In genomic region chr6:88919032-88919431, GRCh38 we compare ENCODE assay signal across 15 cellular contexts. TPM values are rescaled to one million over a fixed set of nuclear protein-coding genes. Genes with fewer than 3 reads are reported as not detected.
A peak's percentile ranks its signal among the peaks of the same experiment; 100 is the strongest.
DNase-seq lines count a peak whose midpoint lies in the region; ATAC-seq and TF ChIP-seq lines count a peak whose summit lies in the region.
"Had no signal": no experiment of that assay in that cellular context is flagged by ENCODE, and none has a peak within 500 bp of the region (broad histone marks: within the 10 kb centered on the region; RNA-seq: fewer than 3 reads in every experiment).

No MANE protein-coding gene starts in this region.

- H2AK5ac ChIP-seq in neuronal stem cell (ENCODE audit: low read depth, low read length), result no peak overlapping the region

- intact Hi-C loops in A673 (cut with micrococcal nuclease; ENCODE audit: unreplicated experiment), result no loop called here
- intact Hi-C loops in CD4-positive, alpha-beta T cell (cut with DNase I, micrococcal nuclease), result no loop called here

- no peak overlapping the region for H3K18ac ChIP-seq in neuronal stem cell (ENCODE audit: low read length)

- CTCF ChIA-PET in A673 (lab: Charles Lee), result no interaction called here
- CTCF ChIA-PET in CD4-positive, alpha-beta T cell (lab: Charles Lee), result interaction anchor here (0.6 to 1.0 kb wide), 2 partner anchors 13 to 63 kb away, joined by 3 read pairs; no protein-coding TSS in a partner anchor

- no peak overlapping the region for H3K23ac ChIP-seq in neuronal stem cell (ENCODE audit: low read depth, low read length, poor library complexity)

- H3K27me3 ChIP-seq in A673 (replicated peaks; ENCODE audit: insufficient read depth, low read depth, low read length, poor library complexity) (no peaks in the 10 kb centered on the region), neuronal stem cell (ENCODE audit: control insufficient read depth in 3 of 3, insufficient read depth in 3 of 3, low read depth in 1 of 3, low read length in 3 of 3) (no peaks in the 10 kb centered on the region)
- no peaks in the 10 kb centered on the region for H3K27me3 ChIP-seq in CD4-positive, alpha-beta T cell (ENCODE audit: control insufficient read depth, insufficient read depth, low read length)
- H3K27me3 ChIP-seq: SJCRH30 had no signal

- H3K4me1 ChIP-seq in A673 (ENCODE audit: insufficient read depth, low read length, poor library complexity, severe bottlenecking) (no peaks in the 10 kb centered on the region), neuronal stem cell (ENCODE audit: control insufficient read depth in 2 of 2, insufficient read depth in 1 of 2, low read depth in 1 of 2, low read length in 2 of 2) (no peaks in the 10 kb centered on the region)

- no peak overlapping the region for H3K4me2 ChIP-seq in neuronal stem cell (ENCODE audit: insufficient read depth, low read length, poor library complexity, severe bottlenecking)

- peaks cover 3% of the 10 kb centered on the region for H3K79me1 ChIP-seq in neuronal stem cell (ENCODE audit: low read depth, low read length)

- H3K27ac Mint-ChIP-seq in CD4-positive, alpha-beta T cell, result no peak overlapping the region
- H3K27ac Mint-ChIP-seq: activated CD4-positive, alpha-beta memory T cell treated with anti-CD3 and anti-CD28 coated beads for 36 hours; natural killer cell treated with Interleukin-12 subunit alpha and Interleukin-12 subunit beta and Interleukin-15 and Interleukin-18, amount 100 ng/mL, for 72 hours; stimulated activated naive CD8-positive, alpha-beta T cell treated with anti-CD3 and anti-CD28 coated beads, Interleukin-15, Interleukin-2, amounts not matched to agents 100 ng/mL and 50 ng/mL, for 24 hours had no signal

- BruUV-seq in A673 (replicated peaks; lab: Mats Ljungman, UMichigan), result no TSS peak

- H3K14ac ChIP-seq in neuronal stem cell (ENCODE audit: low read length), result no peak overlapping the region

- H2BK120ac ChIP-seq in neuronal stem cell (ENCODE audit: low read depth, low read length), result no peak overlapping the region

- H3K36me3 Mint-ChIP-seq in CD4-positive, alpha-beta T cell (ENCODE audit: low read depth), result peaks cover 69% of the 10 kb centered on the region

- no peak overlapping the region for H4K91ac ChIP-seq in neuronal stem cell (ENCODE audit: low read depth, low read length, poor library complexity)

- H3K36me3 ChIP-seq in A673 (ENCODE audit: insufficient read depth, low read length, poor library complexity, severe bottlenecking), result peaks cover 7% of the 10 kb centered on the region
- H3K36me3 ChIP-seq in neuronal stem cell (replicated peaks in 1 of 2; ENCODE audit: control insufficient read depth in 2 of 2, insufficient read depth in 2 of 2, low read length in 2 of 2), result peaks cover 2 to 20% of the 10 kb centered on the region in 2 donors

- no peak overlapping the region for H3K4ac ChIP-seq in neuronal stem cell (ENCODE audit: low read length)

- no CpG with 5 or more reads among the region's 1 CpG for WGBS in neuronal stem cell (ENCODE audit: extremely low coverage in 2 of 2, insufficient read length in 2 of 2, insufficient replicate concordance in 1 of 2), 2 donors

- H2BK5ac ChIP-seq in neuronal stem cell (ENCODE audit: low read length), result no peak overlapping the region

- no peak overlapping the region for H3K27ac ChIP-seq in A673 (ENCODE audit: low read depth, low read length, poor library complexity, severe bottlenecking)
- H3K27ac ChIP-seq in CD4-positive, alpha-beta T cell (ENCODE audit: low read depth, low read length), result no peak overlapping the region
- no peak overlapping the region for H3K27ac ChIP-seq in neuronal stem cell (replicated peaks; ENCODE audit: low read length)
- H3K27ac ChIP-seq: SJCRH30 had no signal

- no peaks in the 10 kb centered on the region for H3K27me3 Mint-ChIP-seq in CD4-positive, alpha-beta T cell
- H3K27me3 Mint-ChIP-seq: activated CD4-positive, alpha-beta memory T cell treated with anti-CD3 and anti-CD28 coated beads for 36 hours; natural killer cell treated with Interleukin-12 subunit alpha and Interleukin-12 subunit beta and Interleukin-15 and Interleukin-18, amount 100 ng/mL, for 72 hours; stimulated activated naive CD8-positive, alpha-beta T cell treated with anti-CD3 and anti-CD28 coated beads, Interleukin-15, Interleukin-2, amounts not matched to agents 100 ng/mL and 50 ng/mL, for 24 hours had no signal

- H2BK15ac ChIP-seq in neuronal stem cell (ENCODE audit: low read length), result no peak overlapping the region

- POLR2A ChIA-PET in A673 (lab: Charles Lee; ENCODE audit: low non-redundant PET), result no interaction called here
- POLR2A ChIA-PET in CD4-positive, alpha-beta T cell (lab: Charles Lee), result interaction anchor here (0.9 kb wide), 1 partner anchor 161 kb away, joined by 3 read pairs; no protein-coding TSS in a partner anchor

- peaks cover 27% of the 10 kb centered on the region for H3K4me1 Mint-ChIP-seq in CD4-positive, alpha-beta T cell (ENCODE audit: low read depth)

- no peak overlapping the region for H3K4me3 Mint-ChIP-seq in CD4-positive, alpha-beta T cell
- H3K4me3 Mint-ChIP-seq: activated CD4-positive, alpha-beta memory T cell treated with anti-CD3 and anti-CD28 coated beads for 36 hours; natural killer cell treated with Interleukin-12 subunit alpha and Interleukin-12 subunit beta and Interleukin-15 and Interleukin-18, amount 100 ng/mL, for 72 hours; stimulated activated naive CD8-positive, alpha-beta T cell treated with anti-CD3 and anti-CD28 coated beads, Interleukin-15, Interleukin-2, amounts not matched to agents 100 ng/mL and 50 ng/mL, for 24 hours had no signal

- TF ChIP-seq CTCF in A673 (conservative IDR thresholded peaks at IDR 0.05; ENCODE audit: low read depth, low read length) (peak; percentile 50), GM12864 (IDR thresholded peaks at IDR 0.05; ENCODE audit: low read depth, low read length, missing control alignments) (peak; percentile 16), fibroblast of the aortic adventitia (IDR thresholded peaks at IDR 0.05; ENCODE audit: insufficient read depth, low read length) (peak; percentile 35)
- TF ChIP-seq CTCF in CD4-positive, alpha-beta T cell (IDR thresholded peaks at IDR 0.05), result no peak

- in situ Hi-C loops in SK-MEL-5 (cut with HindIII; ENCODE audit: low pct_unique_long_range_greater_than_20kb, low sequenced_read_pairs), result no loop called here

- no peak overlapping the region for H4K8ac ChIP-seq in neuronal stem cell (ENCODE audit: low read depth, low read length)

- H3K9me3 ChIP-seq in A673 (ENCODE audit: low read depth, low read length, poor library complexity, severe bottlenecking), result no peaks in the 10 kb centered on the region
- no peaks in the 10 kb centered on the region for H3K9me3 ChIP-seq in CD4-positive, alpha-beta T cell (ENCODE audit: control insufficient read depth, low read length)
- peaks cover 0 to 3% of the 10 kb centered on the region in 2 donors for H3K9me3 ChIP-seq in neuronal stem cell (replicated peaks in 1 of 2; ENCODE audit: control insufficient read depth in 2 of 2, insufficient read depth in 1 of 2, low read depth in 1 of 2, low read length in 2 of 2)
- H3K9me3 ChIP-seq: SJCRH30 had no signal

- H3K9me3 Mint-ChIP-seq in CD4-positive, alpha-beta T cell, result peaks cover 6% of the 10 kb centered on the region
- H3K9me3 Mint-ChIP-seq: stimulated activated naive CD8-positive, alpha-beta T cell treated with anti-CD3 and anti-CD28 coated beads, Interleukin-15, Interleukin-2, amounts not matched to agents 100 ng/mL and 50 ng/mL, for 24 hours had no signal

- no peak overlapping the region for H2BK12ac ChIP-seq in neuronal stem cell (ENCODE audit: low read length)

- ATAC-seq in CD4-positive, alpha-beta T cell (ENCODE audit: poor library complexity), result no peak
- no peak for ATAC-seq in GM18861 (IDR thresholded peaks at IDR 0.05; ENCODE audit: unreplicated experiment)
- ATAC-seq: natural killer cell treated with Interleukin-12 subunit alpha and Interleukin-12 subunit beta and Interleukin-15 and Interleukin-18, amount 100 ng/mL, for 72 hours had no signal

- H3K4me3 ChIP-seq in A673 (ENCODE audit: low read depth, low read length, poor library complexity, severe bottlenecking), result no peak overlapping the region
- no peak overlapping the region for H3K4me3 ChIP-seq in GM12864 (ENCODE audit: low read depth, low read length)
- H3K4me3 ChIP-seq in fibroblast of the aortic adventitia (ENCODE audit: low read depth, low read length), result no peak overlapping the region
- no peak overlapping the region for H3K4me3 ChIP-seq in neuronal stem cell (ENCODE audit: low read length in 2 of 2)
- H3K4me3 ChIP-seq: SJCRH30 had no signal

- no peak overlapping the region for H2AFZ ChIP-seq in neuronal stem cell (ENCODE audit: low read length)

- H3K9ac ChIP-seq in neuronal stem cell (ENCODE audit: low read depth, low read length, poor library complexity), result no peak overlapping the region

- DNase-seq in A673 (ENCODE audit: low spot score) (peak; percentile 9), GM12864 (ENCODE audit: low read depth) (no peak), SK-MEL-5 (ENCODE audit: low read depth, low spot score) (peak; percentile 26), fibroblast of the aortic adventitia (ENCODE audit: low read depth) (peak; percentile 25), neuronal stem cell (ENCODE audit: low spot score) (no peak)
- no peak for DNase-seq in CD4-positive, alpha-beta T cell
- no peak for DNase-seq in stimulated activated CD4-positive, alpha-beta T cell treated with anti-CD3 and anti-CD28 coated beads, Interleukin-4, amount 100 ng/mL, for 1 hour
- DNase-seq: activated CD4-positive, alpha-beta memory T cell treated with anti-CD3 and anti-CD28 coated beads for 36 hours; Calu3; NCI-H2107; stimulated activated CD4-positive, alpha-beta T cell treated with anti-CD3 and anti-CD28 coated beads, Interleukin-15, amount 100 ng/mL, for 24 hours had no signal

RNA-seq across cellular contexts. Expression of gene RNGTT, which starts 44.4 kb away (rescaled TPM):
- total RNA-seq in A673 (2021), result 30.2 and 31.8 TPM in 2 replicates
- total RNA-seq in SK-MEL-5 (2014; rRNA removed; shearing (Covaris generic)), result 22.4 and 23.7 TPM in 2 replicates
- 13.1 and 18.1 TPM in 2 replicates for polyA plus RNA-seq in SK-MEL-5 (2015; cell fraction: cytosol; rRNA removed)
- polyA plus RNA-seq in SK-MEL-5 (2015; cell fraction: nucleus; rRNA removed), result 6.8 and 8.4 TPM in 2 replicates
- 24.9 and 49.0 TPM in 2 replicates for total RNA-seq in fibroblast of the aortic adventitia (ENCODE audit: low replicate concordance)
- total RNA-seq in CD4-positive, alpha-beta T cell, result 10 to 100 TPM; 11.6 to 12.4 TPM
- 14.2 TPM for polyA plus RNA-seq in neuronal stem cell (2013, experiment 1 of 2)
- 14.7 TPM for polyA plus RNA-seq in neuronal stem cell (2013, experiment 2 of 2)

Comparison
In these comparisons a context has a peak if more than half of its experiments do, and no peak if none do; other contexts are left out.
1. DNase-seq: peak in A673 (single experiment), SK-MEL-5 (single experiment) and fibroblast of the aortic adventitia (single experiment); none in GM12864 (single experiment), CD4-positive, alpha-beta T cell (0 of 10), stimulated activated CD4-positive, alpha-beta T cell treated with anti-CD3 and anti-CD28 coated beads, Interleukin-4, amount 100 ng/mL, for 1 hour (single experiment) and neuronal stem cell (single experiment).